In the genomic region with DNA sequence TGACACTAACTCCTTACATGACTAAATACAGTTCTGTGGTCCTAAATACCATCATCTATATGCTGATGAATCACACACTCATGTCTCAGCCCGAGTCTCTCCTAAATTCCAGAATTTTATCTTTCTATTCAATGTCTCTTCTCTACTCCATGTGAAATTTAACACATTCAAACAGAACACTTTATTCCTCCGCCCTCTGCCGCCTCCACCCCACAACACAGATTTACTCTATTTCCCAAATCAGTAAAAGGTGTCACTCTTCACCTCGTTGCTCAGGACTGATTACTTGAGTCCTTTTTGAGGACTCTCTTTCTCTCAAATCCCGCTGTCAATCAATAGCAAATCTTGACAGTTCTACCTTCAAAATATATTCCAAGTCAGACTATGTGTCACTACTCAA, we compare ENCODE assay signal across 37 cellular contexts.
DNase-seq lines count a peak whose midpoint lies in the region; ATAC-seq, FAIRE-seq and TF ChIP-seq lines count a peak whose summit lies in the region.
"Had no signal": no experiment of that assay in that cellular context is flagged by ENCODE, and none has a peak within 500 bp of the region (broad histone marks: within the 10 kb centered on the region; RNA-seq: fewer than 3 reads in every experiment).

No MANE protein-coding gene starts in this region.

- ATAC-seq in left ventricle myocardium superior: no peak
- ATAC-seq: A549; CD8-positive, alpha-beta T cell had no signal

- H3F3A ChIP-seq in smooth muscle cell (ENCODE audit: low read depth): no peaks in the 10 kb centered on the region

- H3K27ac Mint-ChIP-seq in type B pancreatic cell: no peak overlapping the region
- H3K27ac Mint-ChIP-seq: B cell; CD14-positive monocyte; CD4-positive, alpha-beta memory T cell; CD4-positive, alpha-beta T cell; CD4-positive, CD25-positive, alpha-beta regulatory T cell; CD8-positive, alpha-beta memory T cell; CD8-positive, alpha-beta T cell had no signal

- no peaks in the 10 kb centered on the region for H3K4me1 Mint-ChIP-seq in type B pancreatic cell (ENCODE audit: unreplicated experiment)
- H3K4me1 Mint-ChIP-seq: CD14-positive monocyte; CD4-positive, alpha-beta memory T cell; CD4-positive, CD25-positive, alpha-beta regulatory T cell; CD8-positive, alpha-beta memory T cell had no signal

- H3K4me3 Mint-ChIP-seq in type B pancreatic cell: no peak overlapping the region
- H3K4me3 Mint-ChIP-seq: B cell; CD14-positive monocyte; CD4-positive, alpha-beta memory T cell; CD4-positive, alpha-beta T cell; CD4-positive, CD25-positive, alpha-beta regulatory T cell; CD8-positive, alpha-beta memory T cell; CD8-positive, alpha-beta T cell had no signal

- H3K9ac ChIP-seq in smooth muscle cell (ENCODE audit: low read depth): no peak overlapping the region
- H3K9ac ChIP-seq: BLaER1; BLaER1 treated with 17β-estradiol and CSF1 and Interleukin-3, amounts not matched to agents 10 nM and 100 nM had no signal

- no peaks in the 10 kb centered on the region for H3K79me2 ChIP-seq in smooth muscle cell (ENCODE audit: low read depth)

- H3K9me3 ChIP-seq in left ventricle myocardium inferior (replicated peaks) (no peaks in the 10 kb centered on the region), smooth muscle cell (replicated peaks; ENCODE audit: low read depth) (no peaks in the 10 kb centered on the region)
- H3K9me3 ChIP-seq: A549; BE2C; BLaER1; BLaER1 treated with 17β-estradiol and CSF1 and Interleukin-3, amounts not matched to agents 10 nM and 100 nM; Caco-2 had no signal

- 70% methylated on average over 5 of the region's 5 CpGs for WGBS in smooth muscle cell (ENCODE audit: low lambda C conversion rate)

- H3K36me3 ChIP-seq in left ventricle myocardium inferior: no peaks in the 10 kb centered on the region
- no peaks in the 10 kb centered on the region for H3K36me3 ChIP-seq in bronchial epithelial cell (ENCODE audit: control insufficient read depth, insufficient read depth, low read length)
- no peaks in the 10 kb centered on the region for H3K36me3 ChIP-seq in smooth muscle cell (ENCODE audit: low read depth)
- H3K36me3 ChIP-seq: BE2C; BLaER1; BLaER1 treated with 17β-estradiol and CSF1 and Interleukin-3, amounts not matched to agents 10 nM and 100 nM had no signal

- no peak for DNase-seq in left ventricle myocardium inferior
- DNase-seq in left ventricle myocardium superior: no peak
- no peak for DNase-seq in bronchial epithelial cell (ENCODE audit: low read depth)
- no peak for DNase-seq in smooth muscle cell (lab: John Stamatoyannopoulos, UW; ENCODE audit: unreplicated experiment)
- DNase-seq in superior temporal gyrus (ENCODE audit: extremely low spot score): peak; percentile 33
- no peak for DNase-seq in COLO829 (ENCODE audit: low spot score)
- no peak for DNase-seq in NCI-H748 treated with DMSO at 0.1 percent for 48 hours (lab: John Stamatoyannopoulos, UW)
- no peak for DNase-seq in type B pancreatic cell (ENCODE audit: extremely low spot score, unreplicated experiment)
- DNase-seq: 8988T; ACHN; AML-193; BE2C; C1 segment of cervical spinal cord; Caco-2; Calu3; CD4-positive, alpha-beta memory T cell; CD4-positive, alpha-beta T cell; CD4-positive, CD25-positive, alpha-beta regulatory T cell; CD8-positive, alpha-beta memory T cell; CD8-positive, alpha-beta T cell; COR-L47; DMS 273 treated with DMSO at 0.1 percent for 48 hours; DMS153; DMS53; DMS79; DMS79 treated with DMSO at 0.1 percent for 48 hours; DND-41; EL had no signal

- peaks cover 11% of the 10 kb centered on the region for H3K27me3 Mint-ChIP-seq in type B pancreatic cell
- H3K27me3 Mint-ChIP-seq: CD4-positive, alpha-beta memory T cell; CD4-positive, CD25-positive, alpha-beta regulatory T cell; CD8-positive, alpha-beta memory T cell had no signal

- H3K27me3 ChIP-seq in left ventricle myocardium inferior (ENCODE audit: low read depth): no peaks in the 10 kb centered on the region
- no peaks in the 10 kb centered on the region for H3K27me3 ChIP-seq in bronchial epithelial cell (ENCODE audit: control insufficient read depth, insufficient read depth, low read length)
- H3K27me3 ChIP-seq in smooth muscle cell (ENCODE audit: low read depth): no peaks in the 10 kb centered on the region
- H3K27me3 ChIP-seq: BE2C; BLaER1; BLaER1 treated with 17β-estradiol and CSF1 and Interleukin-3, amounts not matched to agents 10 nM and 100 nM had no signal

- no peaks in the 10 kb centered on the region for H3K36me3 Mint-ChIP-seq in type B pancreatic cell
- H3K36me3 Mint-ChIP-seq: CD14-positive monocyte; CD4-positive, alpha-beta memory T cell; CD4-positive, CD25-positive, alpha-beta regulatory T cell; CD8-positive, alpha-beta memory T cell; CD8-positive, alpha-beta T cell had no signal

- peaks cover 69% of the 10 kb centered on the region for H3K4me1 ChIP-seq in left ventricle myocardium inferior
- H3K4me1 ChIP-seq in smooth muscle cell (ENCODE audit: low read depth): no peaks in the 10 kb centered on the region
- H3K4me1 ChIP-seq: A549, BE2C, Caco-2 had no signal

- H3K9me3 Mint-ChIP-seq in type B pancreatic cell: no peaks in the 10 kb centered on the region
- H3K9me3 Mint-ChIP-seq: CD14-positive monocyte; CD4-positive, alpha-beta T cell; CD4-positive, CD25-positive, alpha-beta regulatory T cell; CD8-positive, alpha-beta T cell had no signal

- H3K4me3 ChIP-seq in left ventricle myocardium inferior (no peak overlapping the region), bronchial epithelial cell (ENCODE audit: low read depth, low read length) (no peak overlapping the region), smooth muscle cell (no peak overlapping the region)
- H3K4me3 ChIP-seq: A549; BLaER1; BLaER1 treated with 17β-estradiol and CSF1 and Interleukin-3, amounts not matched to agents 10 nM and 100 nM had no signal

- H4K20me1 ChIP-seq in smooth muscle cell (ENCODE audit: low read depth): no peaks in the 10 kb centered on the region
- H4K20me1 ChIP-seq: BLaER1; BLaER1 treated with 17β-estradiol and CSF1 and Interleukin-3, amounts not matched to agents 10 nM and 100 nM had no signal

- no peak overlapping the region for H2AFZ ChIP-seq in smooth muscle cell (ENCODE audit: low read depth)

- H3K27ac ChIP-seq in left ventricle myocardium inferior (replicated peaks): peak overlapping the region; percentile 17
- H3K27ac ChIP-seq in smooth muscle cell (ENCODE audit: low read depth): no peak overlapping the region
- H3K27ac ChIP-seq: 22Rv1; A549; BLaER1; BLaER1 treated with 17β-estradiol and CSF1 and Interleukin-3, amounts not matched to agents 10 nM and 100 nM; C4-2B had no signal

- intact Hi-C loops in left ventricle myocardium inferior (cut with micrococcal nuclease) (no loop called here), left ventricle myocardium superior (cut with micrococcal nuclease) (no loop called here)

- H3K4me2 ChIP-seq in smooth muscle cell: peak overlapping the region; percentile 65
- H3K4me2 ChIP-seq: A549; BLaER1; BLaER1 treated with 17β-estradiol and CSF1 and Interleukin-3, amounts not matched to agents 10 nM and 100 nM had no signal

- peak; percentile 36 for FAIRE-seq in bronchial epithelial cell (lab: Jason Lieb, UNC)
- FAIRE-seq: A204.1, A549, D721Med had no signal

- TF ChIP-seq CTCF in left ventricle myocardium inferior (IDR thresholded peaks at IDR 0.05; ENCODE audit: borderline replicate concordance) (no peak), bronchial epithelial cell (IDR thresholded peaks at IDR 0.05; ENCODE audit: insufficient read depth, low read length, severe bottlenecking) (no peak), smooth muscle cell (IDR thresholded peaks at IDR 0.05; ENCODE audit: borderline replicate concordance, insufficient read depth, poor library complexity, severe bottlenecking) (no peak), type B pancreatic cell (conservative IDR thresholded peaks at IDR 0.05) (no peak)
